Comparison of ENCODE assay signal across 29 cellular contexts in the genomic region with DNA sequence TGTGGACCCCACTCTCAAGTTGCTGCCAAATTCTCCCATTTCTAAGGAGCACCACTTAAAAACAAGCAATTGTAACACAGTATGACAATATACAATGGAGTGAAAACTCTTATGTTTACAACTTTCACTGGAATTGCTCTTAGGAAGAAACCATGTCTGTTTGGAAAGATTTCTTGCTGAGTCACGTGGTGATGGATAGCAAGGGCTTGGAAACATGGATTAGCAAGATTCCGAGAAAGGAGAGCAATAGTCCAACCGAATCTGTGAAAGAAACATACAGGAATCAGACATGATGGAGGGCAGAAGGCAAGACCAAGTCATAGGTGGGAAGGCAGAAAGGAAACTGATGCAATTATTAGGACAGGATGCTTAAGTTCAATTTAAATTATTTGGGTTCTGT. TPM values are rescaled to one million over a fixed set of nuclear protein-coding genes. Genes with fewer than 3 reads are reported as not detected.
"Had no signal": no experiment of that assay in that cellular context is flagged by ENCODE, and none has a peak within 500 bp of the region (broad histone marks: within the 10 kb centered on the region; RNA-seq: fewer than 3 reads in every experiment).

No MANE protein-coding gene starts in this region.

- H3K36me3 ChIP-seq: sigmoid colon, spleen, uterus had no signal

- H3K36me3 Mint-ChIP-seq: brain; naive thymus-derived CD4-positive, alpha-beta T cell had no signal

- H3K27ac ChIP-seq: sigmoid colon, spleen, testis, uterus, VCaP had no signal

- FAIRE-seq: keratinocyte had no signal

- DNase-seq: activated CD4-positive, alpha-beta memory T cell treated with anti-CD3 and anti-CD28 coated beads, Interleukin-2, amount 10 ng/mL, durations not matched to agents 7 days and 5 days; activated CD4-positive, alpha-beta T cell treated with anti-CD3 and anti-CD28 coated beads, Interleukin-2, amount 10 ng/mL, durations not matched to agents 24 days and 14 days; activated gamma-delta T cell; activated naive CD4-positive, alpha-beta T cell treated with anti-CD3 and anti-CD28 coated beads, Interleukin-2, amount 50 U/mL, for 16 hours; activated naive CD8-positive, alpha-beta T cell treated with anti-CD3 and anti-CD28 coated beads, Interleukin-2, amount 50 U/mL, for 24 hours; anterior cingulate cortex; caudate nucleus; effector CD8-positive, alpha-beta T cell; erythroblast; foreskin fibroblast; left colon; mesendoderm; naive thymus-derived CD4-positive, alpha-beta T cell; occipital lobe; sigmoid colon; spleen; stimulated activated CD4-positive, alpha-beta T cell treated with anti-CD3 and anti-CD28 coated beads, Interleukin-4, amount 100 ng/mL, for 1 hour; stimulated activated naive CD4-positive, alpha-beta T cell; testis; trophoblast cell; uterus had no signal

- H3K9me3 ChIP-seq: sigmoid colon, spleen, testis, uterus had no signal

- H3K4me3 Mint-ChIP-seq: activated CD4-positive, alpha-beta memory T cell treated with anti-CD3 and anti-CD28 coated beads, Interleukin-2, amount 10 ng/mL, durations not matched to agents 7 days and 5 days; activated CD4-positive, alpha-beta T cell treated with anti-CD3 and anti-CD28 coated beads, Interleukin-2, amount 10 ng/mL, durations not matched to agents 24 days and 14 days; activated naive CD8-positive, alpha-beta T cell treated with anti-CD3 and anti-CD28 coated beads, Interleukin-2, amount 50 U/mL, for 24 hours; activated T-helper 1 cell treated with anti-CD3 and anti-CD28 coated beads, Interleukin-12 subunit alpha, Interleukin-12 subunit beta, Interleukin-2, Interleukin-4 antibody, amounts not matched to agents 30 ng/mL and 10 ng/mL and 1 ng/mL, durations not matched to agents 14 hours and 24 hours and 36 hours; brain; dendritic cell treated with granulocyte-macrophage colony-stimulating factor and Interleukin-4, amounts not matched to agents 40 ng/mL and 50 ng/mL, for 4 days; naive thymus-derived CD4-positive, alpha-beta T cell; neural crest cell; T-helper 2 cell treated with Interferon-gamma antibody and Interleukin-4, amounts not matched to agents 5 μg/mL and 100 μg/mL, for 36 hours had no signal

- H3K4me3 ChIP-seq: sigmoid colon, spleen, testis, uterus had no signal

- ATAC-seq: activated CD4-positive, CD25-positive, alpha-beta regulatory T cell treated with anti-CD3 and anti-CD28 coated beads, Interleukin-2, amount 50 U/mL, for 24 hours; activated naive CD8-positive, alpha-beta T cell treated with anti-CD3 and anti-CD28 coated beads, Interleukin-2, amount 50 U/mL, for 24 hours; left colon; naive thymus-derived CD4-positive, alpha-beta T cell had no signal

- H3K4me1 Mint-ChIP-seq: activated CD4-positive, alpha-beta memory T cell treated with anti-CD3 and anti-CD28 coated beads, Interleukin-2, amount 10 ng/mL, durations not matched to agents 7 days and 5 days; activated CD4-positive, alpha-beta T cell treated with anti-CD3 and anti-CD28 coated beads, Interleukin-2, amount 10 ng/mL, durations not matched to agents 24 days and 14 days; activated naive CD8-positive, alpha-beta T cell treated with anti-CD3 and anti-CD28 coated beads, Interleukin-2, amount 50 U/mL, for 24 hours had no signal

- H3K27ac Mint-ChIP-seq: activated CD4-positive, alpha-beta memory T cell treated with anti-CD3 and anti-CD28 coated beads, Interleukin-2, amount 10 ng/mL, durations not matched to agents 7 days and 5 days; activated CD4-positive, alpha-beta T cell treated with anti-CD3 and anti-CD28 coated beads, Interleukin-2, amount 10 ng/mL, durations not matched to agents 24 days and 14 days; activated naive CD8-positive, alpha-beta T cell treated with anti-CD3 and anti-CD28 coated beads, Interleukin-2, amount 50 U/mL, for 24 hours; activated T-helper 1 cell treated with anti-CD3 and anti-CD28 coated beads, Interleukin-12 subunit alpha, Interleukin-12 subunit beta, Interleukin-2, Interleukin-4 antibody, amounts not matched to agents 30 ng/mL and 10 ng/mL and 1 ng/mL, durations not matched to agents 14 hours and 24 hours and 36 hours; brain; dendritic cell treated with granulocyte-macrophage colony-stimulating factor and Interleukin-4, amounts not matched to agents 40 ng/mL and 50 ng/mL, for 4 days; naive thymus-derived CD4-positive, alpha-beta T cell; T-helper 2 cell treated with Interferon-gamma antibody and Interleukin-4, amounts not matched to agents 5 μg/mL and 100 μg/mL, for 36 hours had no signal

- H3K9me3 Mint-ChIP-seq: activated CD4-positive, alpha-beta memory T cell treated with anti-CD3 and anti-CD28 coated beads, Interleukin-2, amount 10 ng/mL, durations not matched to agents 7 days and 5 days; activated CD4-positive, alpha-beta T cell treated with anti-CD3 and anti-CD28 coated beads, Interleukin-2, amount 10 ng/mL, durations not matched to agents 24 days and 14 days; activated naive CD8-positive, alpha-beta T cell treated with anti-CD3 and anti-CD28 coated beads, Interleukin-2, amount 50 U/mL, for 24 hours; activated T-helper 1 cell treated with anti-CD3 and anti-CD28 coated beads, Interleukin-12 subunit alpha, Interleukin-12 subunit beta, Interleukin-2, Interleukin-4 antibody, amounts not matched to agents 30 ng/mL and 10 ng/mL and 1 ng/mL, durations not matched to agents 14 hours and 24 hours and 36 hours; dendritic cell treated with granulocyte-macrophage colony-stimulating factor and Interleukin-4, amounts not matched to agents 40 ng/mL and 50 ng/mL, for 4 days; naive thymus-derived CD4-positive, alpha-beta T cell; neural crest cell; T-helper 2 cell treated with Interferon-gamma antibody and Interleukin-4, amounts not matched to agents 5 μg/mL and 100 μg/mL, for 36 hours had no signal

- H3K27me3 ChIP-seq: sigmoid colon, testis, uterus had no signal

RNA-seq across cellular contexts. Expression of gene THY1, which starts 27.6 kb away (rescaled TPM):
- polyA plus RNA-seq: naive thymus-derived CD4-positive, alpha-beta T cell had no signal
